Comparison of ENCODE assay signal across 9 cellular contexts in the genomic region with DNA sequence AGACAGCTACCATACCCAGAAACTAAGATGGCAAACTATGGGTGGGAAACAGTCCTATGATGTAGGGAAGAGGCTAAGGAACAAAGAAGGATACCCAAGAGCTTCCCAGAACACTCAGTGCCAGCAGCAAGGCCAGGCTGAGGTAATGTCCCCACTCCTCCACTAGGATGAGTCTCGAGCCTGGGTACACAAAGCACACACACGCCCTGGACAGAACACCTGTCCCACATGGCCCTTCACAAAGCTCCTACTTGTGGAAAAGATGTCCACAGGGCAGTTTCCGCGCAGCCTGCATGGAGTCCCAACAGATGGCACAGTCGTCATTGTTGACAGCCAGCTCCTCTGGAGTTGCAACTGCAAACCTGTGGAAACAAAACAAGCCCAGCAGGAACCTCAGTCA. TPM values are rescaled to one million over a fixed set of nuclear protein-coding genes. Genes with fewer than 3 reads are reported as not detected.
DNase-seq lines count a peak whose midpoint lies in the region; ATAC-seq and TF ChIP-seq lines count a peak whose summit lies in the region.
"Had no signal": no experiment of that assay in that cellular context is flagged by ENCODE, and none has a peak within 500 bp of the region (broad histone marks: within the 10 kb centered on the region; RNA-seq: fewer than 3 reads in every experiment).

No MANE protein-coding gene starts in this region.

- BruUV-seq in Panc1 (replicated peaks; lab: Mats Ljungman, UMichigan), result no TSS peak

- no peak overlapping the region for H3K27ac ChIP-seq in Panc1 (ENCODE audit: low read length)
- H3K27ac ChIP-seq in CD8-positive, alpha-beta memory T cell (ENCODE audit: low read depth, low read length), result no peak overlapping the region
- H3K27ac ChIP-seq: skin epidermis had no signal

- no peak overlapping the region for H3K4me3 Mint-ChIP-seq in natural killer cell treated with Interleukin-12 subunit alpha and Interleukin-12 subunit beta and Interleukin-15 and Interleukin-18, amount 100 ng/mL, for 72 hours
- no peak overlapping the region for H3K4me3 Mint-ChIP-seq in CD8-positive, alpha-beta memory T cell

- TF ChIP-seq CTCF in Panc1 (IDR thresholded peaks at IDR 0.05), result peak; percentile 38

- CTCF ChIA-PET in Panc1 (lab: Charles Lee), result no interaction called here
- CTCF ChIA-PET in CD8-positive, alpha-beta memory T cell (lab: Charles Lee), result interaction anchor here (1.4 kb wide), 1 partner anchor 15 kb away, joined by 3 read pairs; no protein-coding TSS in a partner anchor

- H3K4me1 Mint-ChIP-seq in natural killer cell treated with Interleukin-12 subunit alpha and Interleukin-12 subunit beta and Interleukin-15 and Interleukin-18, amount 100 ng/mL, for 72 hours (ENCODE audit: low read depth in 2 of 2), result peaks cover 0 to 6% of the 10 kb centered on the region in 2 donors
- peaks cover 2 to 3% (median 3%) of the 10 kb centered on the region in 3 donors for H3K4me1 Mint-ChIP-seq in CD8-positive, alpha-beta memory T cell

- peak; percentile 65 for ATAC-seq in GM19463 (IDR thresholded peaks at IDR 0.05; ENCODE audit: unreplicated experiment)
- peak; percentile 85 for ATAC-seq in Panc1
- ATAC-seq in natural killer cell treated with Interleukin-12 subunit alpha and Interleukin-12 subunit beta and Interleukin-15 and Interleukin-18, amount 100 ng/mL, for 72 hours, result no peak

- H3K27ac Mint-ChIP-seq in natural killer cell treated with Interleukin-12 subunit alpha and Interleukin-12 subunit beta and Interleukin-15 and Interleukin-18, amount 100 ng/mL, for 72 hours, result no peak overlapping the region
- peak overlapping the region in 1 of 8 donors; percentile 61 for H3K27ac Mint-ChIP-seq in CD8-positive, alpha-beta memory T cell

- POLR2A ChIA-PET in Panc1 (lab: Charles Lee), result no interaction called here
- POLR2A ChIA-PET in CD8-positive, alpha-beta memory T cell (lab: Charles Lee), result no interaction called here

- H3K36me3 Mint-ChIP-seq in natural killer cell treated with Interleukin-12 subunit alpha and Interleukin-12 subunit beta and Interleukin-15 and Interleukin-18, amount 100 ng/mL, for 72 hours, result peaks cover 33% of the 10 kb centered on the region
- H3K36me3 Mint-ChIP-seq in CD8-positive, alpha-beta memory T cell, result peaks cover 10 to 65% (median 31%) of the 10 kb centered on the region in 3 donors

- in situ Hi-C loops in Panc1 (cut with HindIII; ENCODE audit: low pct_unique_long_range_greater_than_20kb, low sequenced_read_pairs), result no loop called here

- no peaks in the 10 kb centered on the region for H3K27me3 Mint-ChIP-seq in natural killer cell treated with Interleukin-12 subunit alpha and Interleukin-12 subunit beta and Interleukin-15 and Interleukin-18, amount 100 ng/mL, for 72 hours
- peaks cover 0 to 1% of the 10 kb centered on the region in 2 donors for H3K27me3 Mint-ChIP-seq in CD8-positive, alpha-beta memory T cell

- no peaks in the 10 kb centered on the region for H3K4me1 ChIP-seq in Panc1 (ENCODE audit: control insufficient read depth, insufficient read depth, low read length)
- H3K4me1 ChIP-seq in CD8-positive, alpha-beta memory T cell (ENCODE audit: insufficient read depth, low read length), result no peaks in the 10 kb centered on the region

- H3K9me3 Mint-ChIP-seq in natural killer cell treated with Interleukin-12 subunit alpha and Interleukin-12 subunit beta and Interleukin-15 and Interleukin-18, amount 100 ng/mL, for 72 hours, result no peaks in the 10 kb centered on the region
- no peaks in the 10 kb centered on the region for H3K9me3 Mint-ChIP-seq in CD8-positive, alpha-beta memory T cell

- intact Hi-C loops in Panc1 (cut with micrococcal nuclease; ENCODE audit: unreplicated experiment), result no loop called here

- peaks cover 18% of the 10 kb centered on the region for H3K36me3 ChIP-seq in Panc1 (ENCODE audit: control insufficient read depth, insufficient read depth, low read length)
- peaks cover 40% of the 10 kb centered on the region for H3K36me3 ChIP-seq in CD8-positive, alpha-beta memory T cell (ENCODE audit: insufficient read depth, low read length)

- no peaks in the 10 kb centered on the region for H3K27me3 ChIP-seq in Panc1 (ENCODE audit: control insufficient read depth, insufficient read depth, low read length)
- H3K27me3 ChIP-seq in CD8-positive, alpha-beta memory T cell (ENCODE audit: insufficient read depth, low read length, poor library complexity, severe bottlenecking), result no peaks in the 10 kb centered on the region

- no peaks in the 10 kb centered on the region for H3K9me3 ChIP-seq in Panc1 (ENCODE audit: control insufficient read depth, insufficient read depth, low read depth, low read length)
- H3K9me3 ChIP-seq in CD8-positive, alpha-beta memory T cell (ENCODE audit: low read length), result no peaks in the 10 kb centered on the region

- DNase-seq in AML-193 (lab: John Stamatoyannopoulos, UW) (peak; percentile 5 to 19), Panc1 (ENCODE audit: low read depth, low spot score) (no peak), iPS-NIHi11 (ENCODE audit: low spot score) (peak; percentile 48), OCI-M2 (lab: John Stamatoyannopoulos, UW; ENCODE audit: unreplicated experiment) (no peak), GOT3 (lab: John Stamatoyannopoulos, UW) (no peak)
- DNase-seq in natural killer cell treated with Interleukin-12 subunit alpha and Interleukin-12 subunit beta and Interleukin-15 and Interleukin-18, amount 100 ng/mL, for 72 hours (ENCODE audit: low spot score), result no peak
- no peak for DNase-seq in CD8-positive, alpha-beta memory T cell

- H3K4me3 ChIP-seq in Panc1 (ENCODE audit: low read depth in 2 of 2, low read length in 2 of 2), result no peak overlapping the region
- no peak overlapping the region for H3K4me3 ChIP-seq in CD8-positive, alpha-beta memory T cell (ENCODE audit: low read length)
- H3K4me3 ChIP-seq: skin epidermis had no signal

RNA-seq across cellular contexts. Expression of a gene that starts 23.9 kb away (rescaled TPM):
- total RNA-seq in Panc1 (2021; ENCODE audit: unreplicated experiment), result 89.6 TPM
- polyA plus RNA-seq in Panc1 (2012; ENCODE audit: insufficient read length), result 112 TPM
- total RNA-seq in natural killer cell treated with Interleukin-12 subunit alpha and Interleukin-12 subunit beta and Interleukin-15 and Interleukin-18, amount 100 ng/mL, for 72 hours, result 10 to 100 TPM; 46.5 to 86.2 TPM
- total RNA-seq in CD8-positive, alpha-beta memory T cell, result 10 to 100 TPM; 64.3 to 70.1 TPM
- 39.8 TPM for polyA plus RNA-seq in CD8-positive, alpha-beta memory T cell

RNA-seq across cellular contexts. Expression of a gene that starts 49.6 kb away (rescaled TPM):
- 97.6 TPM for total RNA-seq in Panc1 (2021; ENCODE audit: unreplicated experiment)
- 52.4 TPM for polyA plus RNA-seq in Panc1 (2012; ENCODE audit: insufficient read length)
- total RNA-seq in natural killer cell treated with Interleukin-12 subunit alpha and Interleukin-12 subunit beta and Interleukin-15 and Interleukin-18, amount 100 ng/mL, for 72 hours, result 100 to 1,000 TPM; 170 to 176 TPM
- 100 to 1,000 TPM; 334 to 359 TPM for total RNA-seq in CD8-positive, alpha-beta memory T cell
- polyA plus RNA-seq in CD8-positive, alpha-beta memory T cell, result 77.2 TPM

RNA-seq across cellular contexts. Expression of a gene that starts 49.9 kb away (rescaled TPM):
- 35.8 TPM for total RNA-seq in Panc1 (2021; ENCODE audit: unreplicated experiment)
- polyA plus RNA-seq in Panc1 (2012; ENCODE audit: insufficient read length), result 26.6 TPM
- 10 to 100 TPM; 50.1 to 72.1 TPM for total RNA-seq in natural killer cell treated with Interleukin-12 subunit alpha and Interleukin-12 subunit beta and Interleukin-15 and Interleukin-18, amount 100 ng/mL, for 72 hours
- 10 to 100 TPM; 87.9 to 91.9 TPM for total RNA-seq in CD8-positive, alpha-beta memory T cell
- 114 TPM for polyA plus RNA-seq in CD8-positive, alpha-beta memory T cell

Comparison
In these comparisons a context has a peak if more than half of its experiments do, and no peak if none do; other contexts are left out.
1. DNase-seq: peak in AML-193 (2 of 2) and iPS-NIHi11 (single experiment); none in Panc1 (single experiment), natural killer cell treated with Interleukin-12 subunit alpha and Interleukin-12 subunit beta and Interleukin-15 and Interleukin-18, amount 100 ng/mL, for 72 hours (single experiment), CD8-positive, alpha-beta memory T cell (0 of 5), OCI-M2 (single experiment) and GOT3 (single experiment).
2. ATAC-seq: peak in GM19463 (single experiment) and Panc1 (single experiment); none in natural killer cell treated with Interleukin-12 subunit alpha and Interleukin-12 subunit beta and Interleukin-15 and Interleukin-18, amount 100 ng/mL, for 72 hours (0 of 2).